Comparison of ENCODE assay signal across 8 cellular contexts in genomic region chr12:43758247-43758727, GRCh38. TPM values are rescaled to one million over a fixed set of nuclear protein-coding genes. Genes with fewer than 3 reads are reported as not detected.
DNase-seq lines count a peak whose midpoint lies in the region; ATAC-seq and TF ChIP-seq lines count a peak whose summit lies in the region.

No MANE protein-coding gene starts in this region.

- DNase-seq in EL (peak; percentile 44), NCI-H226 (peak; percentile 23), MCF 10A (ENCODE audit: unreplicated experiment) (peak; percentile 42), iris pigment epithelial cell (ENCODE audit: low read depth) (peak; percentile 54), GM13977 (ENCODE audit: low spot score) (no peak)
- peak; percentile 21 to 38 for DNase-seq in stimulated activated CD4-positive, alpha-beta T cell treated with anti-CD3 and anti-CD28 coated beads, Interleukin-2, amount 100 ng/mL, for 24 hours

- no peak overlapping the region; the same call in 1 of the 2 replicates for H3K27ac ChIP-seq in HEK293 (ENCODE audit: extremely low read depth, low read depth, low read length)

- H3K4me3 ChIP-seq in HEK293 (ENCODE audit: low read depth, low read length), result peak overlapping the region; percentile 65

- in situ Hi-C loops in GM13977 (cut with MboI; ENCODE audit: low pct_unique_long_range_greater_than_20kb, low sequenced_read_pairs, unreplicated experiment), result no loop called here

- no peak for ATAC-seq in GM18498 (IDR thresholded peaks at IDR 0.05; ENCODE audit: unreplicated experiment)

- peak overlapping the region; percentile 84 for H3K27ac Mint-ChIP-seq in MCF 10A (ENCODE audit: low read depth, unreplicated experiment)

- H3K36me3 Mint-ChIP-seq in MCF 10A (ENCODE audit: insufficient read depth, unreplicated experiment), result peaks cover 28% of the 10 kb centered on the region

- POLR2A ChIA-PET in HEK293 (lab: Yijun Ruan, JAX), result interaction anchor here (0.6 to 0.7 kb wide), 3 partner anchors 32 to 199 kb away, joined by 4 to 5 read pairs (median 4); no protein-coding TSS in a partner anchor
- POLR2A ChIA-PET in MCF 10A (lab: Yijun Ruan, JAX), result interaction anchor here (0.9 to 3.4 kb wide), 7 partner anchors 16 to 123 kb away, joined by 3 to 44 read pairs (median 6); partner anchors contain the start of genes TMEM117 and TWF1

- BruUV-seq in MCF 10A (replicated peaks; lab: Mats Ljungman, UMichigan), result TSS peak; percentile 49

- intact Hi-C loops in MCF 10A (cut with micrococcal nuclease), result loop anchor here (2.0 kb wide), 1 partner anchor 47 kb away; no protein-coding TSS in a partner anchor

- no peak for TF ChIP-seq CTCF in HEK293 (tag by site-specific recombination; IDR thresholded peaks at IDR 0.05)
- no peak for TF ChIP-seq CTCF in MCF 10A (IDR thresholded peaks at IDR 0.05; ENCODE audit: unreplicated experiment)
- TF ChIP-seq CTCF in GM13977 (IDR thresholded peaks at IDR 0.05; ENCODE audit: extremely low read depth, insufficient read depth, missing control alignments), result no peak

- H3K4me1 Mint-ChIP-seq in MCF 10A (ENCODE audit: insufficient read depth, unreplicated experiment), result peaks cover 30% of the 10 kb centered on the region

- H3K36me3 ChIP-seq in HEK293 (ENCODE audit: control insufficient read depth in 2 of 2, insufficient read depth in 1 of 2, low read length in 2 of 2), result peaks cover 7 to 13% of the 10 kb centered on the region in 2 experiments; a peak in 2 of 3 replicates

- no peaks in the 10 kb centered on the region for H3K9me3 Mint-ChIP-seq in MCF 10A (ENCODE audit: unreplicated experiment)

- H3K27me3 Mint-ChIP-seq in MCF 10A (ENCODE audit: insufficient read depth, unreplicated experiment), result no peaks in the 10 kb centered on the region

- peak overlapping the region; percentile 87 for H3K4me3 Mint-ChIP-seq in MCF 10A (ENCODE audit: unreplicated experiment)

- H3K9me3 ChIP-seq in HEK293 (ENCODE audit: control insufficient read depth, insufficient read depth, low read depth, low read length), result no peaks in the 10 kb centered on the region

- 0 out of 2 replicates have a peak, but pooled peaks cover 2% of the 10 kb centered on the region for H3K4me1 ChIP-seq in HEK293 (ENCODE audit: control insufficient read depth, insufficient read depth, low read length)

- CTCF ChIA-PET in HEK293 (lab: Yijun Ruan, JAX), result interaction anchor here (0.7 to 1.9 kb wide), 3 partner anchors 10 to 125 kb away, joined by 3 to 8 read pairs (median 5); no protein-coding TSS in a partner anchor
- CTCF ChIA-PET in MCF 10A (lab: Yijun Ruan, JAX), result interaction anchor here (0.8 to 4.2 kb wide), 7 partner anchors 10 to 257 kb away, joined by 3 to 62 read pairs (median 4); no protein-coding TSS in a partner anchor

TF ChIP-seq in HEK293, 187 proteins besides CTCF, POLR2A, EP300 and RAD21 (continues in another document):
- TF ChIP-seq ZNF214 (tag by site-specific recombination; IDR thresholded peaks at IDR 0.05; ENCODE audit: borderline replicate concordance) (no peak), ZBTB26 (tag by site-specific recombination; optimal IDR thresholded peaks at IDR 0.05) (no peak), ZNF830 (tag by site-specific recombination; IDR thresholded peaks at IDR 0.05; ENCODE audit: low read depth) (no peak), ZSCAN4 (tag by site-specific recombination; IDR thresholded peaks at IDR 0.05) (peak; percentile 44), PRDM1 (tag by site-specific recombination; IDR thresholded peaks at IDR 0.05) (no peak), ZNF248 (tag by site-specific recombination; IDR thresholded peaks at IDR 0.05) (no peak), ZXDB (tag by site-specific recombination; IDR thresholded peaks at IDR 0.05) (no peak), ZFP69B (tag by site-specific recombination; IDR thresholded peaks at IDR 0.05) (no peak), HOXC10 (CRISPR knock-in tag; IDR thresholded peaks at IDR 0.05) (no peak), ZNF132 (tag by site-specific recombination; IDR thresholded peaks at IDR 0.05; ENCODE audit: borderline replicate concordance) (no peak), ZNF747 (tag by site-specific recombination; IDR thresholded peaks at IDR 0.05) (no peak), ZNF677 (tag by site-specific recombination; IDR thresholded peaks at IDR 0.05) (no peak), ZNF426 (tag by site-specific recombination; IDR thresholded peaks at IDR 0.05) (no peak), ZBTB8A (tag by site-specific recombination; IDR thresholded peaks at IDR 0.05) (no peak), ZNF184 (tag by site-specific recombination; IDR thresholded peaks at IDR 0.05) (no peak), ZNF501 (tag by site-specific recombination; IDR thresholded peaks at IDR 0.05) (peak; percentile 57; the same call in 1 of the 2 replicates), ZNF596 (tag by site-specific recombination; IDR thresholded peaks at IDR 0.05) (no peak), SP3 (tag by site-specific recombination; IDR thresholded peaks at IDR 0.05) (no peak), GLI4 (tag by site-specific recombination; IDR thresholded peaks at IDR 0.05) (no peak), ZNF37A (tag by site-specific recombination; IDR thresholded peaks at IDR 0.05) (no peak), ZNF423 (tag by site-specific recombination; IDR thresholded peaks at IDR 0.05) (no peak), ZNF394 (tag by site-specific recombination; IDR thresholded peaks at IDR 0.05; ENCODE audit: borderline replicate concordance) (no peak), ZNF670 (tag by site-specific recombination; IDR thresholded peaks at IDR 0.05; ENCODE audit: low read depth) (no peak), ZFP41 (tag by site-specific recombination; IDR thresholded peaks at IDR 0.05; ENCODE audit: borderline replicate concordance) (no peak), ZNF837 (tag by site-specific recombination; IDR thresholded peaks at IDR 0.05) (no peak)
- TF ChIP-seq, protein P1, sequence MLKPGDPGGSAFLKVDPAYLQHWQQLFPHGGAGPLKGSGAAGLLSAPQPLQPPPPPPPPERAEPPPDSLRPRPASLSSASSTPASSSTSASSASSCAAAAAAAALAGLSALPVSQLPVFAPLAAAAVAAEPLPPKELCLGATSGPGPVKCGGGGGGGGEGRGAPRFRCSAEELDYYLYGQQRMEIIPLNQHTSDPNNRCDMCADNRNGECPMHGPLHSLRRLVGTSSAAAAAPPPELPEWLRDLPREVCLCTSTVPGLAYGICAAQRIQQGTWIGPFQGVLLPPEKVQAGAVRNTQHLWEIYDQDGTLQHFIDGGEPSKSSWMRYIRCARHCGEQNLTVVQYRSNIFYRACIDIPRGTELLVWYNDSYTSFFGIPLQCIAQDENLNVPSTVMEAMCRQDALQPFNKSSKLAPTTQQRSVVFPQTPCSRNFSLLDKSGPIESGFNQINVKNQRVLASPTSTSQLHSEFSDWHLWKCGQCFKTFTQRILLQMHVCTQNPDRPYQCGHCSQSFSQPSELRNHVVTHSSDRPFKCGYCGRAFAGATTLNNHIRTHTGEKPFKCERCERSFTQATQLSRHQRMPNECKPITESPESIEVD (tag by site-specific recombination; IDR thresholded peaks at IDR 0.05), result no peak
- TF ChIP-seq, protein P2, sequence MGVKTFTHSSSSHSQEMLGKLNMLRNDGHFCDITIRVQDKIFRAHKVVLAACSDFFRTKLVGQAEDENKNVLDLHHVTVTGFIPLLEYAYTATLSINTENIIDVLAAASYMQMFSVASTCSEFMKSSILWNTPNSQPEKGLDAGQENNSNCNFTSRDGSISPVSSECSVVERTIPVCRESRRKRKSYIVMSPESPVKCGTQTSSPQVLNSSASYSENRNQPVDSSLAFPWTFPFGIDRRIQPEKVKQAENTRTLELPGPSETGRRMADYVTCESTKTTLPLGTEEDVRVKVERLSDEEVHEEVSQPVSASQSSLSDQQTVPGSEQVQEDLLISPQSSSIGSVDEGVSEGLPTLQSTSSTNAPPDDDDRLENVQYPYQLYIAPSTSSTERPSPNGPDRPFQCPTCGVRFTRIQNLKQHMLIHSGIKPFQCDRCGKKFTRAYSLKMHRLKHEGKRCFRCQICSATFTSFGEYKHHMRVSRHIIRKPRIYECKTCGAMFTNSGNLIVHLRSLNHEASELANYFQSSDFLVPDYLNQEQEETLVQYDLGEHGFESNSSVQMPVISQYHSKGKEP (tag by site-specific recombination; IDR thresholded peaks at IDR 0.05), result no peak
- TF ChIP-seq, protein P3, sequence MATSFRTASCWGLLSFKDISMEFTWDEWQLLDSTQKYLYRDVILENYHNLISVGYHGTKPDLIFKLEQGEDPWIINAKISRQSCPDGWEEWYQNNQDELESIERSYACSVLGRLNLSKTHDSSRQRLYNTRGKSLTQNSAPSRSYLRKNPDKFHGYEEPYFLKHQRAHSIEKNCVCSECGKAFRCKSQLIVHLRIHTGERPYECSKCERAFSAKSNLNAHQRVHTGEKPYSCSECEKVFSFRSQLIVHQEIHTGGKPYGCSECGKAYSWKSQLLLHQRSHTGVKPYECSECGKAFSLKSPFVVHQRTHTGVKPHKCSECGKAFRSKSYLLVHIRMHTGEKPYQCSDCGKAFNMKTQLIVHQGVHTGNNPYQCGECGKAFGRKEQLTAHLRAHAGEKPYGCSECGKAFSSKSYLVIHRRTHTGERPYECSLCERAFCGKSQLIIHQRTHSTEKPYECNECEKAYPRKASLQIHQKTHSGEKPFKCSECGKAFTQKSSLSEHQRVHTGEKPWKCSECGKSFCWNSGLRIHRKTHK (tag by site-specific recombination; IDR thresholded peaks at IDR 0.05), result no peak

RNA-seq across cellular contexts. Expression of gene PUS7L, which starts 0.3 kb away (rescaled TPM):
- 15.9 and 26.5 TPM in 2 replicates for total RNA-seq in MCF 10A (2022)

RNA-seq across cellular contexts. Expression of gene IRAK4, which starts 0.5 kb away (rescaled TPM):
- 10.1 and 12.2 TPM in 2 replicates for total RNA-seq in MCF 10A (2022)

RNA-seq across cellular contexts. Expression of gene TWF1, which starts 47.8 kb away (rescaled TPM):
- total RNA-seq in MCF 10A (2022), result 104 and 105 TPM in 2 replicates
